Comparison of ENCODE assay signal across 2 cellular contexts in the genomic region with DNA sequence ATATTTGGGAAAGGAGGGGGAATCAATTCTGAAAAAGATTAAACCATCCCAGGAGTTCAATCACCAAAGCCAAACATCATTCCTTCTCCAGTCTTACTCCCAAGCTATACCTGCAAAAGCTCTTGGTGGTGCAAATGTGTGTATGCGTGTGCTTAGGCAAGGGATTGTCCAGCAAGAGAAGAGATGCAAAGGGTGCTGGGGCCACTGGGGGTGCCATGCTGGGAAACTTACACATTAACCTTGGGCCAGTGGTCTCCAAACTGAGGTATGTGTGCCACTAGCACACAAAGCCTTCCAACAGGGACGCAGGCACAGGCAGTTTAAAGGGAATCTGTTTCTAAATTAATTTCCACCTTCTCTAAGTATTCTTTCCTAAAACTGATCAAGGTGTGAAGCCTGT.
A peak's percentile ranks its signal among the peaks of the same experiment; 100 is the strongest.
TF ChIP-seq lines count a peak whose summit lies in the region.

No MANE protein-coding gene starts in this region.

TF ChIP-seq in HepG2, 621 proteins besides CTCF, POLR2A, EP300 and RAD21:
- TF ChIP-seq IKZF4 (CRISPR knock-in tag; IDR thresholded peaks at IDR 0.05; ENCODE audit: borderline replicate concordance, low read depth, not compliant biosample characterization) (no peak), ZNF547 (CRISPR knock-in tag; IDR thresholded peaks at IDR 0.05) (no peak), ZNF10 (CRISPR knock-in tag; IDR thresholded peaks at IDR 0.05; ENCODE audit: borderline replicate concordance, low read depth) (no peak), ZNF331 (CRISPR knock-in tag; IDR thresholded peaks at IDR 0.05) (no peak), ZMAT3 (CRISPR knock-in tag; conservative IDR thresholded peaks at IDR 0.05) (no peak), HNF4A (CRISPR knock-in tag; IDR thresholded peaks at IDR 0.05) (no peak), SP1 (IDR thresholded peaks at IDR 0.05) (no peak), SP1 (CRISPR knock-in tag; IDR thresholded peaks at IDR 0.05) (no peak), NFE2 (CRISPR knock-in tag; IDR thresholded peaks at IDR 0.05) (no peak)
- TF ChIP-seq, protein P1, sequence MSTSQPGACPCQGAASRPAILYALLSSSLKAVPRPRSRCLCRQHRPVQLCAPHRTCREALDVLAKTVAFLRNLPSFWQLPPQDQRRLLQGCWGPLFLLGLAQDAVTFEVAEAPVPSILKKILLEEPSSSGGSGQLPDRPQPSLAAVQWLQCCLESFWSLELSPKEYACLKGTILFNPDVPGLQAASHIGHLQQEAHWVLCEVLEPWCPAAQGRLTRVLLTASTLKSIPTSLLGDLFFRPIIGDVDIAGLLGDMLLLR (CRISPR knock-in tag; IDR thresholded peaks at IDR 0.05), result no peak

TF ChIP-seq in K562, 482 proteins besides CTCF, POLR2A, EP300 and RAD21:
- TF ChIP-seq RBM22 (IDR thresholded peaks at IDR 0.05; ENCODE audit: low read depth, low read length, poor library complexity, severe bottlenecking) (peak; percentile 41), NFRKB (IDR thresholded peaks at IDR 0.05; ENCODE audit: low read depth) (no peak), HEY1 (CRISPR knock-in tag; IDR thresholded peaks at IDR 0.05; ENCODE audit: borderline replicate concordance) (no peak)
